12 cellular contexts compared by ENCODE assay signal in the genomic region with DNA sequence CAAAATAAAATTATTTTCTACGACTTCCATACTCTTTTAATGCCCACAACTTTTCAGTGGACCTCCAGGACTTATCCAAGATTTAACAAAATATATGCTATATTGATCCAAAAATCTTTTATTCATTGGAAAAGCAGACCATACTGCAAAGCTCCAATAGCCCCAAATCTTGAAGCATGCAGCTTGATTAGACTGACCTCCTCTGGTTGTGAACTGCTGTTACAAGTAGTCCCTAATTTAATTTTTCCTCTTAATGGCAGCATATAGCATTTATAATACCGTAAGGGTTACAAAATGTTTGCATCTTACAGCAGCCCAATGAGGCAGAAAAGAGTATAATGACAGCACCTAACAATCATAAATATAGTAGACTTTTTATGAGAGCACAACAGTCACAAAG. TPM values are rescaled to one million over a fixed set of nuclear protein-coding genes. Genes with fewer than 3 reads are reported as not detected.
DNase-seq lines count a peak whose midpoint lies in the region; ATAC-seq and TF ChIP-seq lines count a peak whose summit lies in the region.
"Had no signal": no experiment of that assay in that cellular context is flagged by ENCODE, and none has a peak within 500 bp of the region (broad histone marks: within the 10 kb centered on the region; RNA-seq: fewer than 3 reads in every experiment).

No MANE protein-coding gene starts in this region.

- no peak overlapping the region for H3K9ac ChIP-seq in H9 (ENCODE audit: extremely low read depth, insufficient read length, low read length)

- no peaks in the 10 kb centered on the region for H3K27me3 Mint-ChIP-seq in CD4-positive, alpha-beta memory T cell
- no peaks in the 10 kb centered on the region for H3K27me3 Mint-ChIP-seq in H9 (ENCODE audit: low read depth)

- POLR2A ChIA-PET in CD4-positive, alpha-beta memory T cell (lab: Charles Lee; ENCODE audit: partially characterized antibody), result interaction anchor here (0.7 kb wide), 1 partner anchor 21 kb away, joined by 3 read pairs; no protein-coding TSS in a partner anchor

- peak in 4 of 5 donors; percentile 27 to 29 (median 28) for DNase-seq in CD4-positive, alpha-beta memory T cell
- no peak for DNase-seq in H9
- peak; percentile 8 for DNase-seq in glomerular visceral epithelial cell (ENCODE audit: extremely low spot score)
- DNase-seq in activated effector memory CD4-positive, alpha-beta T cell treated with anti-CD3 and anti-CD28 coated beads, Interleukin-2, amount 50 U/mL, for 16 hours, result no peak
- DNase-seq in activated CD8-positive, alpha-beta memory T cell treated with anti-CD3 and anti-CD28 coated beads for 24 hours, result no peak
- DNase-seq in NCI-H2081 treated with DMSO at 0.1 percent for 48 hours (lab: John Stamatoyannopoulos, UW), result no peak
- DNase-seq in hippocampal formation (lab: John Stamatoyannopoulos, UW), result no peak
- DNase-seq: testis had no signal

- no peaks in the 10 kb centered on the region for H4K20me1 ChIP-seq in H9 (ENCODE audit: control insufficient read depth, insufficient read depth, insufficient read length)

- H3K14ac ChIP-seq in H9 (ENCODE audit: insufficient read depth, low read length), result no peak overlapping the region

- H3K9me3 ChIP-seq in CD4-positive, alpha-beta memory T cell (ENCODE audit: control insufficient read depth in 1 of 2, low read length in 2 of 2), result no peaks in the 10 kb centered on the region
- no peaks in the 10 kb centered on the region for H3K9me3 ChIP-seq in H9 (ENCODE audit: control insufficient read depth, low read depth, low read length)
- H3K9me3 ChIP-seq: SJCRH30, testis had no signal

- intact Hi-C loops in CD4-positive, alpha-beta memory T cell (cut with micrococcal nuclease), result loop anchor here (1.0 to 10.0 kb wide), 3 partner anchors 21 to 170 kb away; no protein-coding TSS in a partner anchor

- no peak overlapping the region for H4K91ac ChIP-seq in H9 (ENCODE audit: insufficient read length, low read depth, low read length)

- CTCF ChIA-PET in CD4-positive, alpha-beta memory T cell (lab: Charles Lee; ENCODE audit: partially characterized antibody), result interaction anchor here (0.6 to 2.4 kb wide), 10 partner anchors 10 to 52 kb away, joined by 3 to 9 read pairs (median 4); no protein-coding TSS in a partner anchor

- no peaks in the 10 kb centered on the region for H3K79me1 ChIP-seq in H9 (ENCODE audit: insufficient read depth, low read depth, low read length, poor library complexity, severe bottlenecking)

- peak; percentile 57 for TF ChIP-seq CTCF in H9 (conservative IDR thresholded peaks at IDR 0.05)

- no peak overlapping the region for H3K56ac ChIP-seq in H9 (ENCODE audit: insufficient read length, low read depth, low read length)

- no peak overlapping the region for H2BK15ac ChIP-seq in H9 (ENCODE audit: low read depth, low read length)

- H3K23ac ChIP-seq in H9 (ENCODE audit: insufficient read length, low read depth, low read length), result no peak overlapping the region

- H3K4me3 ChIP-seq in CD4-positive, alpha-beta memory T cell (ENCODE audit: low read length in 2 of 2), result no peak overlapping the region
- H3K4me3 ChIP-seq: SJCRH30, testis had no signal

- no peak overlapping the region for H3T11ph ChIP-seq in H9 (ENCODE audit: low read length)

- H2BK20ac ChIP-seq in H9 (ENCODE audit: low read depth, low read length, poor library complexity, severe bottlenecking), result no peak overlapping the region

- no peak overlapping the region for H3K4me3 Mint-ChIP-seq in CD4-positive, alpha-beta memory T cell
- H3K4me3 Mint-ChIP-seq in H9, result no peak overlapping the region

- peaks cover 4 to 23% (median 15%) of the 10 kb centered on the region in 4 donors for H3K4me1 Mint-ChIP-seq in CD4-positive, alpha-beta memory T cell
- H3K4me1 Mint-ChIP-seq in H9, result peaks cover 4 to 9% of the 10 kb centered on the region in 2 experiments; a peak in 3 of 4 replicates

- no peak overlapping the region for H4K5ac ChIP-seq in H9 (ENCODE audit: insufficient read length, low read depth, low read length)

- no peak overlapping the region for H3K27ac ChIP-seq in CD4-positive, alpha-beta memory T cell (ENCODE audit: low read depth, low read length)
- no peak overlapping the region for H3K27ac ChIP-seq in H9 (ENCODE audit: insufficient read length, low read depth, low read length)
- H3K27ac ChIP-seq: SJCRH30, testis had no signal

- no peak overlapping the region for H3K18ac ChIP-seq in H9 (ENCODE audit: insufficient read length, low read depth, low read length)

- no peaks in the 10 kb centered on the region for H3K27me3 ChIP-seq in CD4-positive, alpha-beta memory T cell (ENCODE audit: insufficient read depth, low read length)
- no peaks in the 10 kb centered on the region for H3K27me3 ChIP-seq in H9 (ENCODE audit: insufficient read depth, low read length)
- H3K27me3 ChIP-seq: SJCRH30, testis had no signal

- H4K8ac ChIP-seq in H9 (replicated peaks; ENCODE audit: insufficient read length, low read depth, low read length), result no peak overlapping the region

- H3K36me3 ChIP-seq in CD4-positive, alpha-beta memory T cell (ENCODE audit: insufficient read depth, low read length), result peaks cover 59% of the 10 kb centered on the region

- no peaks in the 10 kb centered on the region for H3K9me3 Mint-ChIP-seq in CD4-positive, alpha-beta memory T cell
- no peaks in the 10 kb centered on the region for H3K9me3 Mint-ChIP-seq in H9
- H3K9me3 Mint-ChIP-seq: activated naive CD4-positive, alpha-beta T cell treated with anti-CD3 and anti-CD28 coated beads, Interleukin-2, amount 50 U/mL, for 72 hours had no signal

- H2BK12ac ChIP-seq in H9 (ENCODE audit: insufficient read length, low read depth, low read length), result no peak overlapping the region

- no peak overlapping the region for H3K4ac ChIP-seq in H9 (ENCODE audit: low read depth, low read length)

- H3K79me2 ChIP-seq in H9 (ENCODE audit: insufficient read depth, low read length), result no peaks in the 10 kb centered on the region

- no peak overlapping the region for H2AFZ ChIP-seq in H9 (ENCODE audit: low read length)

- no peak overlapping the region for H3K4me2 ChIP-seq in H9 (ENCODE audit: insufficient read depth, insufficient read length, low read length)

- H2AK5ac ChIP-seq in H9 (ENCODE audit: insufficient read length, low read length), result no peak overlapping the region

- 100% methylated on average over 1 of the region's 2 CpGs for WGBS in H9 (ENCODE audit: extremely low coverage, insufficient read length, low lambda C conversion rate)

- no peaks in the 10 kb centered on the region for H3K23me2 ChIP-seq in H9 (ENCODE audit: insufficient read length, low read depth, low read length, poor library complexity, severe bottlenecking)

- no peak overlapping the region for H2BK5ac ChIP-seq in H9 (ENCODE audit: insufficient read length, low read length)

- H3K4me1 ChIP-seq in CD4-positive, alpha-beta memory T cell (ENCODE audit: insufficient read depth, low read length), result peaks cover 6% of the 10 kb centered on the region
- H3K4me1 ChIP-seq in H9 (ENCODE audit: insufficient read depth, low read length), result no peaks in the 10 kb centered on the region
- H3K4me1 ChIP-seq: SJCRH30, testis had no signal

- peaks cover 59 to 65% of the 10 kb centered on the region in 2 donors for H3K36me3 Mint-ChIP-seq in CD4-positive, alpha-beta memory T cell
- peaks cover 34 to 72% (median 62%) of the 10 kb centered on the region in 3 experiments; a peak in 6 of 7 replicates for H3K36me3 Mint-ChIP-seq in H9 (ENCODE audit: insufficient read depth in 1 of 3, low read depth in 3 of 3)

- peak overlapping the region in 2 of 7 donors; percentile 61 to 79 for H3K27ac Mint-ChIP-seq in CD4-positive, alpha-beta memory T cell
- H3K27ac Mint-ChIP-seq in H9, result no peak overlapping the region

- H2BK120ac ChIP-seq in H9 (ENCODE audit: low read depth, low read length, poor library complexity, severe bottlenecking), result no peak overlapping the region

- peak; percentile 63 for ATAC-seq in SK-N-SH treated with all-trans-retinoic acid at 6 μM for 48 hours

TF ChIP-seq in SK-N-SH treated with all-trans-retinoic acid at 6 μM for 48 hours, 23 proteins besides CTCF, POLR2A, EP300 and RAD21 (continues in another document):
- TF ChIP-seq, protein P1, sequence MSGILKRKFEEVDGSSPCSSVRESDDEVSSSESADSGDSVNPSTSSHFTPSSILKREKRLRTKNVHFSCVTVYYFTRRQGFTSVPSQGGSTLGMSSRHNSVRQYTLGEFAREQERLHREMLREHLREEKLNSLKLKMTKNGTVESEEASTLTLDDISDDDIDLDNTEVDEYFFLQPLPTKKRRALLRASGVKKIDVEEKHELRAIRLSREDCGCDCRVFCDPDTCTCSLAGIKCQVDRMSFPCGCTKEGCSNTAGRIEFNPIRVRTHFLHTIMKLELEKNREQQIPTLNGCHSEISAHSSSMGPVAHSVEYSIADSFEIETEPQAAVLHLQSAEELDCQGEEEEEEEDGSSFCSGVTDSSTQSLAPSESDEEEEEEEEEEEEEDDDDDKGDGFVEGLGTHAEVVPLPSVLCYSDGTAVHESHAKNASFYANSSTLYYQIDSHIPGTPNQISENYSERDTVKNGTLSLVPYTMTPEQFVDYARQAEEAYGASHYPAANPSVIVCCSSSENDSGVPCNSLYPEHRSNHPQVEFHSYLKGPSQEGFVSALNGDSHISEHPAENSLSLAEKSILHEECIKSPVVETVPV (CRISPR knock-in tag; IDR thresholded peaks at IDR 0.05), result no peak
- TF ChIP-seq GLIS3 (CRISPR knock-in tag; IDR thresholded peaks at IDR 0.05) (no peak), PPARA (CRISPR knock-in tag; IDR thresholded peaks at IDR 0.05; ENCODE audit: borderline replicate concordance) (no peak), ZFP30 (CRISPR knock-in tag; IDR thresholded peaks at IDR 0.05) (no peak)

RNA-seq across cellular contexts. Expression of a gene that starts 29.2 kb away (rescaled TPM):
- under 1 TPM; 0.11 to 0.35 TPM for total RNA-seq in CD4-positive, alpha-beta memory T cell
- polyA plus RNA-seq in CD4-positive, alpha-beta memory T cell, result under 1 TPM in 1 of 2 donors, not detected in 1; 0.32 TPM
- 0.07 TPM in 1 of 2 replicates, not detected in the other for total RNA-seq in H9 (2021)
- total RNA-seq: skeletal muscle tissue had no signal

RNA-seq across cellular contexts. Expression of a gene that starts 49.8 kb away (rescaled TPM):
- total RNA-seq in CD4-positive, alpha-beta memory T cell, result 100 to 1,000 TPM; 159 to 167 TPM
- polyA plus RNA-seq in CD4-positive, alpha-beta memory T cell, result 100 to 1,000 TPM in 1 of 2 donors, 10 to 100 TPM in 1; 23.8 to 100 TPM
- total RNA-seq in H9 (2021), result 100 and 107 TPM in 2 replicates

RNA-seq across cellular contexts. Expression of a gene that starts 50.4 kb away (rescaled TPM):
- 10 to 100 TPM; 15.9 to 17.3 TPM for total RNA-seq in CD4-positive, alpha-beta memory T cell
- 1 to 10 TPM; 3.5 to 9.1 TPM for polyA plus RNA-seq in CD4-positive, alpha-beta memory T cell
- total RNA-seq in H9 (2021), result 15.9 and 17.1 TPM in 2 replicates

Comparison
In these comparisons a context has a peak if more than half of its experiments do, and no peak if none do; other contexts are left out.
1. DNase-seq: peak in CD4-positive, alpha-beta memory T cell (4 of 5) and glomerular visceral epithelial cell (single experiment); none in H9 (single experiment), activated effector memory CD4-positive, alpha-beta T cell treated with anti-CD3 and anti-CD28 coated beads, Interleukin-2, amount 50 U/mL, for 16 hours (single experiment), activated CD8-positive, alpha-beta memory T cell treated with anti-CD3 and anti-CD28 coated beads for 24 hours (single experiment), NCI-H2081 treated with DMSO at 0.1 percent for 48 hours (single experiment) and hippocampal formation (0 of 2).